11 cellular contexts compared by ENCODE assay signal in genomic region chr4:128635939-128636551, GRCh38.
DNase-seq lines count a peak whose midpoint lies in the region; ATAC-seq and TF ChIP-seq lines count a peak whose summit lies in the region.
"Had no signal": no experiment of that assay in that cellular context is flagged by ENCODE, and none has a peak within 500 bp of the region (broad histone marks: within the 10 kb centered on the region; RNA-seq: fewer than 3 reads in every experiment).

No MANE protein-coding gene starts in this region.

- ATAC-seq in GM19467 (IDR thresholded peaks at IDR 0.05; ENCODE audit: unreplicated experiment) = no peak

- 63 to 66% methylated on average over 5 of the region's 5 CpGs for WGBS in lower leg skin, 2 donors

- intact Hi-C loops in lower leg skin (cut with DNase I; ENCODE audit: low total_unique reads) = no loop called here

- peaks cover 17% of the 10 kb centered on the region for H3K4me1 ChIP-seq in Karpas-422 (ENCODE audit: low read length)

- H3K9ac ChIP-seq in Karpas-422 (ENCODE audit: low read length) = no peak overlapping the region

- TF ChIP-seq CTCF in coronary artery (IDR thresholded peaks at IDR 0.05) (no peak), nephron (IDR thresholded peaks at IDR 0.05; ENCODE audit: unreplicated experiment in 3 of 3) (no peak), lower leg skin (IDR thresholded peaks at IDR 0.05) (no peak)

- H3K27me3 Mint-ChIP-seq in nephron (ENCODE audit: low read depth) = peaks cover 6% of the 10 kb centered on the region
- H3K27me3 Mint-ChIP-seq: central memory CD8-positive, alpha-beta T cell had no signal

- H3K4me3 ChIP-seq in coronary artery = peak overlapping the region; percentile 27
- H3K4me3 ChIP-seq in Karpas-422 (ENCODE audit: low read length) = no peak overlapping the region
- H3K4me3 ChIP-seq in lower leg skin (ENCODE audit: low read depth, poor library complexity, severe bottlenecking) = no peak overlapping the region

- H3K36me3 ChIP-seq in Karpas-422 (ENCODE audit: insufficient read depth, low read length) = no peaks in the 10 kb centered on the region

- H3K36me3 Mint-ChIP-seq in nephron (ENCODE audit: low read depth) = no peaks in the 10 kb centered on the region

- no peaks in the 10 kb centered on the region for H3K79me2 ChIP-seq in Karpas-422 (ENCODE audit: low read length)

- no peaks in the 10 kb centered on the region for H3K9me3 ChIP-seq in Karpas-422 (ENCODE audit: low read length)

- H3K4me3 Mint-ChIP-seq in nephron = no peak overlapping the region
- H3K4me3 Mint-ChIP-seq: activated T-helper 1 cell treated with anti-CD3 and anti-CD28 coated beads, Interleukin-12 subunit alpha, Interleukin-12 subunit beta, Interleukin-2, Interleukin-4 antibody, amounts not matched to agents 30 ng/mL and 10 ng/mL and 1 ng/mL, durations not matched to agents 14 hours and 24 hours and 36 hours; central memory CD8-positive, alpha-beta T cell had no signal

- peak overlapping the region; percentile 11 to 32 (median 16) for H3K27ac Mint-ChIP-seq in nephron
- H3K27ac Mint-ChIP-seq: activated T-helper 1 cell treated with anti-CD3 and anti-CD28 coated beads, Interleukin-12 subunit alpha, Interleukin-12 subunit beta, Interleukin-2, Interleukin-4 antibody, amounts not matched to agents 30 ng/mL and 10 ng/mL and 1 ng/mL, durations not matched to agents 14 hours and 24 hours and 36 hours had no signal

- no peaks in the 10 kb centered on the region for H3K27me3 ChIP-seq in Karpas-422 (ENCODE audit: low read length)

- TF ChIP-seq POLR2A in lower leg skin (IDR thresholded peaks at IDR 0.05) = no peak

- no peak overlapping the region for H2AFZ ChIP-seq in Karpas-422 (ENCODE audit: low read length)

- H3K27ac ChIP-seq in coronary artery = peak overlapping the region; percentile 90 to 91
- no peak overlapping the region for H3K27ac ChIP-seq in Karpas-422 (ENCODE audit: low read length)

- H4K20me1 ChIP-seq in Karpas-422 (ENCODE audit: insufficient read depth, low read depth, low read length) = no peaks in the 10 kb centered on the region

- DNase-seq in COR-L47 (lab: John Stamatoyannopoulos, UW) (peak; percentile 63), NCI-H2029 (lab: John Stamatoyannopoulos, UW) (peak; percentile 68), coronary artery (ENCODE audit: low spot score) (no peak), Karpas-422 (no peak), GM19240 (ENCODE audit: insufficient read length, low spot score) (no peak), lower leg skin (ENCODE audit: low spot score in 2 of 2) (no peak)
- DNase-seq: NCI-H1694 had no signal

- peaks cover 3% of the 10 kb centered on the region for H3K9me3 Mint-ChIP-seq in nephron
- H3K9me3 Mint-ChIP-seq: activated T-helper 1 cell treated with anti-CD3 and anti-CD28 coated beads, Interleukin-12 subunit alpha, Interleukin-12 subunit beta, Interleukin-2, Interleukin-4 antibody, amounts not matched to agents 30 ng/mL and 10 ng/mL and 1 ng/mL, durations not matched to agents 14 hours and 24 hours and 36 hours; central memory CD8-positive, alpha-beta T cell had no signal

- H3K9me2 ChIP-seq in Karpas-422 (replicated peaks; ENCODE audit: insufficient read depth, low read length) = no peaks in the 10 kb centered on the region

- peaks cover 15% of the 10 kb centered on the region for H3K4me1 Mint-ChIP-seq in nephron

- no peak overlapping the region for H3K4me2 ChIP-seq in Karpas-422 (ENCODE audit: low read depth, low read length, poor library complexity, severe bottlenecking)

Comparison
In these comparisons a context has a peak if more than half of its experiments do, and no peak if none do; other contexts are left out.
1. DNase-seq: peak in COR-L47 (single experiment) and NCI-H2029 (single experiment); none in coronary artery (single experiment), Karpas-422 (single experiment), GM19240 (single experiment) and lower leg skin (0 of 2).